Comparison of ENCODE assay signal across 8 cellular contexts in the genomic region with DNA sequence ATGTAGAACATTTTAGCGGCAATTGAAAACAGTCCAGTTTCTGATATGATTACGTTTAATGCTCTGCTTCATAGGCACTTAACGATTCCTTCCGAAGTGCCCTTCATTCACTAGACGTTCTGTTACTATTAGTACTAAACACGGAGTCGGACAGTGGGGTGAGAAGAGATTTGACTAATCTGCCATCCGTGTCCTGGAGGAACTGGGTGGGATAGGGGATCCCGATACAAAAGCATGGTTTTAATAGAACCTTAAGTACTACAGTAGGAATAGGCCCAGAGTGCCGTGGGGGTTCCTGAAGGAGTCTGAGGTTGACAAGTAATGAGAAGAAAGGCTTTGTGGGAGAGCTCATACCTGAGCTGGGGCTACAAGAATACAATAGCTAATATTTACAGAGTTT. TPM values are rescaled to one million over a fixed set of nuclear protein-coding genes. Genes with fewer than 3 reads are reported as not detected.
A peak's percentile ranks its signal among the peaks of the same experiment; 100 is the strongest.
DNase-seq lines count a peak whose midpoint lies in the region; ATAC-seq and TF ChIP-seq lines count a peak whose summit lies in the region.

No MANE protein-coding gene starts in this region.

- TF ChIP-seq CTCF in cardiac muscle cell (IDR thresholded peaks at IDR 0.05; ENCODE audit: low read depth, low read length): no peak
- TF ChIP-seq CTCF in lower leg skin (IDR thresholded peaks at IDR 0.05): no peak
- no peak for TF ChIP-seq CTCF in upper lobe of right lung (IDR thresholded peaks at IDR 0.05)

- peaks cover 28% of the 10 kb centered on the region for H3K4me1 Mint-ChIP-seq in activated naive CD8-positive, alpha-beta T cell treated with anti-CD3 and anti-CD28 coated beads, Interleukin-2, amount 50 U/mL, for 24 hours

- H3K27me3 Mint-ChIP-seq in activated naive CD8-positive, alpha-beta T cell treated with anti-CD3 and anti-CD28 coated beads, Interleukin-2, amount 50 U/mL, for 24 hours: no peaks in the 10 kb centered on the region

- peaks cover 6% of the 10 kb centered on the region for H3K4me1 ChIP-seq in cardiac muscle cell (ENCODE audit: low read depth)
- H3K4me1 ChIP-seq in upper lobe of right lung: peaks cover 13% of the 10 kb centered on the region

- H3K4me3 ChIP-seq in cardiac muscle cell (peak overlapping the region; percentile 66), lower leg skin (ENCODE audit: low read depth, poor library complexity, severe bottlenecking) (peak overlapping the region; percentile 71), upper lobe of right lung (peak overlapping the region; percentile 88)

- H3K27ac ChIP-seq in cardiac muscle cell: no peak overlapping the region
- H3K27ac ChIP-seq in upper lobe of right lung: peak overlapping the region; percentile 83

- H3K27me3 ChIP-seq in cardiac muscle cell (no peaks in the 10 kb centered on the region), upper lobe of right lung (no peaks in the 10 kb centered on the region)

- peaks cover 3% of the 10 kb centered on the region for H3K36me3 ChIP-seq in cardiac muscle cell
- peaks cover 11% of the 10 kb centered on the region for H3K36me3 ChIP-seq in upper lobe of right lung

- peaks cover 16% of the 10 kb centered on the region for H3K36me3 Mint-ChIP-seq in activated naive CD8-positive, alpha-beta T cell treated with anti-CD3 and anti-CD28 coated beads, Interleukin-2, amount 50 U/mL, for 24 hours (ENCODE audit: low read depth)

- 19 to 26% methylated on average over 10 of the region's 10 CpGs for WGBS in lower leg skin, 2 donors

- ATAC-seq in left ventricle myocardium superior: no peak
- ATAC-seq in activated naive CD8-positive, alpha-beta T cell treated with anti-CD3 and anti-CD28 coated beads, Interleukin-2, amount 50 U/mL, for 24 hours: no peak
- no peak for ATAC-seq in upper lobe of right lung
- no peak for ATAC-seq in GM21515 (IDR thresholded peaks at IDR 0.05; ENCODE audit: unreplicated experiment)

- no peak for TF ChIP-seq POLR2A in lower leg skin (IDR thresholded peaks at IDR 0.05)

- H3K9me3 ChIP-seq in cardiac muscle cell (ENCODE audit: low read depth): no peaks in the 10 kb centered on the region
- no peaks in the 10 kb centered on the region for H3K9me3 ChIP-seq in upper lobe of right lung

- intact Hi-C loops in left ventricle myocardium superior (cut with micrococcal nuclease) (no loop called here), lower leg skin (cut with DNase I; ENCODE audit: low total_unique reads) (no loop called here), upper lobe of right lung (cut with DNase I) (no loop called here)

- H3K27ac Mint-ChIP-seq in activated naive CD8-positive, alpha-beta T cell treated with anti-CD3 and anti-CD28 coated beads, Interleukin-2, amount 50 U/mL, for 24 hours: peak overlapping the region; percentile 85

- H3K9me3 Mint-ChIP-seq in activated naive CD8-positive, alpha-beta T cell treated with anti-CD3 and anti-CD28 coated beads, Interleukin-2, amount 50 U/mL, for 24 hours: peaks cover 7% of the 10 kb centered on the region

- DNase-seq in cardiac muscle cell (ENCODE audit: low read depth in 1 of 2, low spot score in 1 of 2) (no peak), left ventricle myocardium superior (no peak), lower leg skin (ENCODE audit: low spot score in 2 of 2) (no peak), upper lobe of right lung (no peak), putamen (ENCODE audit: low spot score) (no peak), A172 (ENCODE audit: low spot score) (no peak)
- no peak for DNase-seq in activated naive CD8-positive, alpha-beta T cell treated with anti-CD3 and anti-CD28 coated beads, Interleukin-2, amount 50 U/mL, for 24 hours

- H3K4me3 Mint-ChIP-seq in activated naive CD8-positive, alpha-beta T cell treated with anti-CD3 and anti-CD28 coated beads, Interleukin-2, amount 50 U/mL, for 24 hours: peak overlapping the region; percentile 99

RNA-seq across cellular contexts. Expression of gene MORN2, which starts 0.6 kb away (rescaled TPM):
- 17.8 and 21.1 TPM in 2 replicates for total RNA-seq in cardiac muscle cell
- 49.3 and 53.1 TPM in 2 replicates for polyA plus RNA-seq in cardiac muscle cell
- 20.4 TPM for total RNA-seq in left ventricle myocardium superior
- total RNA-seq in lower leg skin: 10 to 100 TPM in 1 of 4 donors, 1 to 10 TPM in 3; 3.3 to 11.0 (median 6.5) TPM
- total RNA-seq in upper lobe of right lung: 6.4 TPM
- 52.9 and 55.8 TPM in 2 replicates for total RNA-seq in A172 (2014; rRNA removed; shearing (Covaris generic))

RNA-seq across cellular contexts. Expression of gene DHX57, which starts 0.7 kb away (rescaled TPM):
- 13.3 and 23.0 TPM in 2 replicates for total RNA-seq in cardiac muscle cell
- polyA plus RNA-seq in cardiac muscle cell: 14.7 and 18.1 TPM in 2 replicates
- 8.9 TPM for total RNA-seq in left ventricle myocardium superior
- total RNA-seq in lower leg skin: 10 to 100 TPM in 3 of 4 donors, 1 to 10 TPM in 1; 6.8 to 19.9 (median 15.8) TPM
- total RNA-seq in upper lobe of right lung: 15.1 TPM
- total RNA-seq in A172 (2014; rRNA removed; shearing (Covaris generic)): 19.7 and 25.5 TPM in 2 replicates

RNA-seq across cellular contexts. Expression of gene ARHGEF33, which starts 13.3 kb away (rescaled TPM):
- total RNA-seq in cardiac muscle cell: 0.67 and 1.0 TPM in 2 replicates
- polyA plus RNA-seq in cardiac muscle cell: 1.00 and 1.0 TPM in 2 replicates
- total RNA-seq in left ventricle myocardium superior: 0.10 TPM
- 1 to 10 TPM in 1 of 4 donors, under 1 TPM in 3; 0.13 to 1.4 (median 0.66) TPM for total RNA-seq in lower leg skin
- total RNA-seq in upper lobe of right lung: 1.3 TPM
- total RNA-seq in A172 (2014; rRNA removed; shearing (Covaris generic)): 0.09 TPM in 1 of 2 replicates, not detected in the other
